ENCODE assay signal across 21 cellular contexts in genomic region chr1:108600504-108600903, GRCh38.
"Had no signal": no experiment of that assay in that cellular context is flagged by ENCODE, and none has a peak within 500 bp of the region (broad histone marks: within the 10 kb centered on the region; RNA-seq: fewer than 3 reads in every experiment).

No MANE protein-coding gene starts in this region.

- H3K9me3 ChIP-seq: tibial nerve had no signal

- H3K27ac ChIP-seq: brain microvascular endothelial cell, skin epidermis, tibial nerve had no signal

- ATAC-seq: activated naive CD8-positive, alpha-beta T cell treated with anti-CD3 and anti-CD28 coated beads, Interleukin-2, amount 50 U/mL, for 24 hours; left colon; T-cell had no signal

- H3K4me3 ChIP-seq: hepatocyte, lung, skin epidermis, tibial nerve had no signal

- DNase-seq: activated CD4-positive, CD25-positive, alpha-beta regulatory T cell treated with anti-CD3 and anti-CD28 coated beads, Interleukin-2, amount 50 U/mL, for 72 hours; activated CD8-positive, alpha-beta memory T cell treated with anti-CD3 and anti-CD28 coated beads for 24 hours; activated CD8-positive, alpha-beta memory T cell treated with anti-CD3 and anti-CD28 coated beads, Interleukin-2, amount 50 U/mL, for 48 hours; activated effector memory CD4-positive, alpha-beta T cell treated with Interleukin-2 at 50 U/mL for 16 hours; activated naive CD4-positive, alpha-beta T cell treated with anti-CD3 and anti-CD28 coated beads, Interleukin-2, amount 10 ng/mL, durations not matched to agents 7 days and 5 days; activated naive CD8-positive, alpha-beta T cell treated with anti-CD3 and anti-CD28 coated beads, Interleukin-2, amount 50 U/mL, for 24 hours; activated T-cell treated with anti-CD3 and anti-CD28 coated beads, Interleukin-2, amount 50 U/mL, for 48 hours; anterior cingulate cortex; brain microvascular endothelial cell; cerebellar nuclear complex; cortex of kidney; left colon; occipital lobe; T-cell had no signal

- H2AFZ ChIP-seq: hepatocyte had no signal

- H3K27me3 ChIP-seq: brain microvascular endothelial cell, hepatocyte, tibial nerve had no signal

- FAIRE-seq: endometrium, islet of Langerhans, urothelium cell line had no signal

- H3K4me2 ChIP-seq: hepatocyte had no signal

- H3K36me3 ChIP-seq: brain microvascular endothelial cell had no signal
